25 cellular contexts compared by ENCODE assay signal in genomic region chr11:85723088-85723487, GRCh38. TPM values are rescaled to one million over a fixed set of nuclear protein-coding genes. Genes with fewer than 3 reads are reported as not detected.
"Had no signal": no experiment of that assay in that cellular context is flagged by ENCODE, and none has a peak within 500 bp of the region (broad histone marks: within the 10 kb centered on the region; RNA-seq: fewer than 3 reads in every experiment).

No MANE protein-coding gene starts in this region.

- H3K9me3 Mint-ChIP-seq: activated naive CD8-positive, alpha-beta T cell treated with anti-CD3 and anti-CD28 coated beads for 36 hours; activated T-cell treated with anti-CD3 and anti-CD28 coated beads, Interleukin-2, amount 50 U/mL, for 4 hours; activated T-helper 2 cell treated with anti-CD3 and anti-CD28 coated beads, Interferon-gamma antibody, Interleukin-2, Interleukin-4, amounts not matched to agents 10 μg/mL and 5 μg/mL and 100 μg/mL, durations not matched to agents 14 hours and 24 hours and 36 hours; endodermal cell; naive thymus-derived CD8-positive, alpha-beta T cell; stimulated activated naive CD8-positive, alpha-beta T cell treated with anti-CD3 and anti-CD28 coated beads, Interleukin-15, Interleukin-2, amounts not matched to agents 100 ng/mL and 50 ng/mL, for 24 hours had no signal

- H3K4me1 ChIP-seq: gastroesophageal sphincter, pancreas, thyroid gland, upper lobe of right lung had no signal

- H3K36me3 ChIP-seq: gastroesophageal sphincter, pancreas, thyroid gland had no signal

- H3K27ac Mint-ChIP-seq: activated naive CD8-positive, alpha-beta T cell treated with anti-CD3 and anti-CD28 coated beads for 36 hours; activated T-helper 2 cell treated with anti-CD3 and anti-CD28 coated beads, Interferon-gamma antibody, Interleukin-2, Interleukin-4, amounts not matched to agents 10 μg/mL and 5 μg/mL and 100 μg/mL, durations not matched to agents 14 hours and 24 hours and 36 hours; endodermal cell; stimulated activated naive CD8-positive, alpha-beta T cell treated with anti-CD3 and anti-CD28 coated beads, Interleukin-15, Interleukin-2, amounts not matched to agents 100 ng/mL and 50 ng/mL, for 24 hours had no signal

- H3K4me3 Mint-ChIP-seq: activated naive CD8-positive, alpha-beta T cell treated with anti-CD3 and anti-CD28 coated beads for 36 hours; activated T-cell treated with anti-CD3 and anti-CD28 coated beads, Interleukin-2, amount 50 U/mL, for 4 hours; endodermal cell; naive thymus-derived CD8-positive, alpha-beta T cell; stimulated activated naive CD8-positive, alpha-beta T cell treated with anti-CD3 and anti-CD28 coated beads, Interleukin-15, Interleukin-2, amounts not matched to agents 100 ng/mL and 50 ng/mL, for 24 hours had no signal

- H3K4me3 ChIP-seq: coronary artery, gastroesophageal sphincter, pancreas, psoas muscle, thyroid gland, upper lobe of right lung had no signal

- ATAC-seq: activated T-cell treated with anti-CD3 and anti-CD28 coated beads, Interleukin-2, amount 50 U/mL, for 4 hours; gastroesophageal sphincter; left cardiac atrium; naive thymus-derived CD8-positive, alpha-beta T cell; pancreas; psoas muscle; right cardiac atrium; upper lobe of right lung had no signal

- H3K27me3 ChIP-seq: gastroesophageal sphincter, thyroid gland, upper lobe of right lung had no signal

- H3K27ac ChIP-seq: coronary artery, epithelial cell of prostate, gastroesophageal sphincter, pancreas, psoas muscle, thyroid gland, upper lobe of right lung had no signal

- DNase-seq: activated CD4-positive, alpha-beta T cell treated with anti-CD3 and anti-CD28 coated beads for 1 hour; activated CD8-positive, alpha-beta memory T cell treated with anti-CD3 and anti-CD28 coated beads for 24 hours; activated CD8-positive, alpha-beta memory T cell treated with anti-CD3 and anti-CD28 coated beads, Interleukin-2, amount 50 U/mL, for 4 hours; activated naive CD4-positive, alpha-beta T cell; activated naive CD8-positive, alpha-beta T cell treated with anti-CD3 and anti-CD28 coated beads for 36 hours; activated T-cell treated with anti-CD3 and anti-CD28 coated beads, Interleukin-2, amount 50 U/mL, for 4 hours; cerebellar nuclear complex; endodermal cell; head of caudate nucleus; hypothalamus; left cardiac atrium; naive thymus-derived CD8-positive, alpha-beta T cell; pancreas; psoas muscle; right cardiac atrium; stimulated activated CD4-positive, alpha-beta T cell treated with anti-CD3 and anti-CD28 coated beads, Interleukin-12 subunit alpha, Interleukin-12 subunit beta, amount 100 ng/mL, for 4 hours; substantia nigra; T-helper 1 cell; thyroid gland; upper lobe of right lung had no signal

- H3K4me1 Mint-ChIP-seq: activated naive CD8-positive, alpha-beta T cell treated with anti-CD3 and anti-CD28 coated beads for 36 hours had no signal

- H3K27me3 Mint-ChIP-seq: activated naive CD8-positive, alpha-beta T cell treated with anti-CD3 and anti-CD28 coated beads for 36 hours; stimulated activated naive CD8-positive, alpha-beta T cell treated with anti-CD3 and anti-CD28 coated beads, Interleukin-15, Interleukin-2, amounts not matched to agents 100 ng/mL and 50 ng/mL, for 24 hours had no signal

- H3K9me3 ChIP-seq: gastroesophageal sphincter, pancreas, psoas muscle, thyroid gland, upper lobe of right lung had no signal

RNA-seq across cellular contexts. Expression of gene CCDC89, which starts 37.1 kb away (rescaled TPM):
- total RNA-seq: activated naive CD8-positive, alpha-beta T cell treated with anti-CD3 and anti-CD28 coated beads for 36 hours; activated T-cell treated with anti-CD3 and anti-CD28 coated beads, Interleukin-2, amount 50 U/mL, for 4 hours; activated T-helper 2 cell treated with anti-CD3 and anti-CD28 coated beads, Interferon-gamma antibody, Interleukin-2, Interleukin-4, amounts not matched to agents 10 μg/mL and 5 μg/mL and 100 μg/mL, durations not matched to agents 14 hours and 24 hours and 36 hours; endodermal cell had no signal
